1 cellular context compared by ENCODE assay signal in the genomic region with DNA sequence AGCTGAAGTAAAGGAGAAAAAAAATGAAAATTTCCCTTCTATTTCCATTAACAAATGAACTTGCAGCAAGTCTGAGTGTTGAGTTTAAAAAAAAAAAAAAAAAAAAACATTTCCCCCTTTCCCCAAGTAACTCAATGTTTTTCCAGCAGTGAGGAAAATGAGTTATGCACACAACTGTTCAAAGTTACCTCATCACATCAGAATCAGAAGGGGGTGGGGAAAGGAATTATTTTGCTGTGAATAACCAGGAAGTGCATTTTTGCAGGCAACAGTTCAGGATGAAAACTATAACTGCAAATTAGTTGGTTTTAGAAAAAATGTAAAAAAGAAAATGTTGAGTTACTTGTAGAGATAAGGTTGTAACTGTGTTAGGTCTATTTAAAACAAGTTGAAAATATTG.
TF ChIP-seq lines count a peak whose summit lies in the region.

No MANE protein-coding gene starts in this region.

TF ChIP-seq in HepG2, 621 proteins besides CTCF, POLR2A, EP300 and RAD21 (continued from another document):
- TF ChIP-seq, protein P1, sequence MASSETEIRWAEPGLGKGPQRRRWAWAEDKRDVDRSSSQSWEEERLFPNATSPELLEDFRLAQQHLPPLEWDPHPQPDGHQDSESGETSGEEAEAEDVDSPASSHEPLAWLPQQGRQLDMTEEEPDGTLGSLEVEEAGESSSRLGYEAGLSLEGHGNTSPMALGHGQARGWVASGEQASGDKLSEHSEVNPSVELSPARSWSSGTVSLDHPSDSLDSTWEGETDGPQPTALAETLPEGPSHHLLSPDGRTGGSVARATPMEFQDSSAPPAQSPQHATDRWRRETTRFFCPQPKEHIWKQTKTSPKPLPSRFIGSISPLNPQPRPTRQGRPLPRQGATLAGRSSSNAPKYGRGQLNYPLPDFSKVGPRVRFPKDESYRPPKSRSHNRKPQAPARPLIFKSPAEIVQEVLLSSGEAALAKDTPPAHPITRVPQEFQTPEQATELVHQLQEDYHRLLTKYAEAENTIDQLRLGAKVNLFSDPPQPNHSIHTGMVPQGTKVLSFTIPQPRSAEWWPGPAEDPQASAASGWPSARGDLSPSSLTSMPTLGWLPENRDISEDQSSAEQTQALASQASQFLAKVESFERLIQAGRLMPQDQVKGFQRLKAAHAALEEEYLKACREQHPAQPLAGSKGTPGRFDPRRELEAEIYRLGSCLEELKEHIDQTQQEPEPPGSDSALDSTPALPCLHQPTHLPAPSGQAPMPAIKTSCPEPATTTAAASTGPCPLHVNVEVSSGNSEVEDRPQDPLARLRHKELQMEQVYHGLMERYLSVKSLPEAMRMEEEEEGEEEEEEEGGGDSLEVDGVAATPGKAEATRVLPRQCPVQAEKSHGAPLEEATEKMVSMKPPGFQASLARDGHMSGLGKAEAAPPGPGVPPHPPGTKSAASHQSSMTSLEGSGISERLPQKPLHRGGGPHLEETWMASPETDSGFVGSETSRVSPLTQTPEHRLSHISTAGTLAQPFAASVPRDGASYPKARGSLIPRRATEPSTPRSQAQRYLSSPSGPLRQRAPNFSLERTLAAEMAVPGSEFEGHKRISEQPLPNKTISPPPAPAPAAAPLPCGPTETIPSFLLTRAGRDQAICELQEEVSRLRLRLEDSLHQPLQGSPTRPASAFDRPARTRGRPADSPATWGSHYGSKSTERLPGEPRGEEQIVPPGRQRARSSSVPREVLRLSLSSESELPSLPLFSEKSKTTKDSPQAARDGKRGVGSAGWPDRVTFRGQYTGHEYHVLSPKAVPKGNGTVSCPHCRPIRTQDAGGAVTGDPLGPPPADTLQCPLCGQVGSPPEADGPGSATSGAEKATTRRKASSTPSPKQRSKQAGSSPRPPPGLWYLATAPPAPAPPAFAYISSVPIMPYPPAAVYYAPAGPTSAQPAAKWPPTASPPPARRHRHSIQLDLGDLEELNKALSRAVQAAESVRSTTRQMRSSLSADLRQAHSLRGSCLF (CRISPR knock-in tag; IDR thresholded peaks at IDR 0.05; ENCODE audit: borderline replicate concordance): no peak
- TF ChIP-seq, protein P2, sequence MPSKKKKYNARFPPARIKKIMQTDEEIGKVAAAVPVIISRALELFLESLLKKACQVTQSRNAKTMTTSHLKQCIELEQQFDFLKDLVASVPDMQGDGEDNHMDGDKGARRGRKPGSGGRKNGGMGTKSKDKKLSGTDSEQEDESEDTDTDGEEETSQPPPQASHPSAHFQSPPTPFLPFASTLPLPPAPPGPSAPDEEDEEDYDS (CRISPR knock-in tag; IDR thresholded peaks at IDR 0.05): no peak
